Comparison of ENCODE assay signal across 16 cellular contexts in the genomic region with DNA sequence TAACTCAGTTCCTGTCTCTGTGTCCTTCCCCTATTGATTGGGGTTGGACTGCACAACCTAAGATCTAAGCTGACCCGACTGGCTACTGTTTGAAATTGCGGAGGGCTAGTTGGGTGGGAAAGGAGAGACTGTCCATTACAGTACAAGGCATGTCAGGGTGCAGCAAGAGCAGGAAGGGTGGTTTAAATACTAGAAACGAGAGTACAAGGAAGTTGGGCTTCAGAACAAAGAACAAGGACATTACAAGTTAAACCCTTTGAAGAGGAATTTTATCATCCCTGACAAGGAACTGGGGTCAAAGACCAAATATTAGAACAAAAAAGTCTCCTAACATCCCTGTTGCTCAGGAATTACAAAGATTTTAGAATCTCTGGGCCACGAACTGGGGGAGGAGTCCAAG.
DNase-seq lines count a peak whose midpoint lies in the region; ATAC-seq and TF ChIP-seq lines count a peak whose summit lies in the region.
"Had no signal": no experiment of that assay in that cellular context is flagged by ENCODE, and none has a peak within 500 bp of the region (broad histone marks: within the 10 kb centered on the region; RNA-seq: fewer than 3 reads in every experiment).

No MANE protein-coding gene starts in this region.

- no peak for TF ChIP-seq POLR2A in gastrocnemius medialis (IDR thresholded peaks at IDR 0.05)

- peaks cover 43% of the 10 kb centered on the region for H3K36me3 Mint-ChIP-seq in activated CD4-positive, alpha-beta memory T cell treated with anti-CD3 and anti-CD28 coated beads for 36 hours
- H3K36me3 Mint-ChIP-seq in endothelial cell (ENCODE audit: low read depth, unreplicated experiment) (peaks cover 10% of the 10 kb centered on the region), neural progenitor cell (peaks cover 4% of the 10 kb centered on the region)

- H3K4me3 Mint-ChIP-seq in activated CD4-positive, alpha-beta memory T cell treated with anti-CD3 and anti-CD28 coated beads for 36 hours, result no peak overlapping the region
- H3K4me3 Mint-ChIP-seq in endothelial cell (ENCODE audit: unreplicated experiment) (no peak overlapping the region), neural progenitor cell (no peak overlapping the region)
- H3K4me3 Mint-ChIP-seq: CD8-positive, alpha-beta T cell had no signal

- peaks cover 29% of the 10 kb centered on the region for H3K9me3 Mint-ChIP-seq in activated CD4-positive, alpha-beta memory T cell treated with anti-CD3 and anti-CD28 coated beads for 36 hours
- H3K9me3 Mint-ChIP-seq in endothelial cell (ENCODE audit: unreplicated experiment) (no peaks in the 10 kb centered on the region), neural progenitor cell (peaks cover 9% of the 10 kb centered on the region)

- TF ChIP-seq CTCF in endothelial cell (IDR thresholded peaks at IDR 0.05; ENCODE audit: unreplicated experiment) (no peak), neural progenitor cell (IDR thresholded peaks at IDR 0.05) (no peak), coronary artery (IDR thresholded peaks at IDR 0.05) (no peak), gastrocnemius medialis (IDR thresholded peaks at IDR 0.05 in 4 of 5, conservative IDR thresholded peaks at IDR 0.05 in 1 of 5) (no peak)

- ATAC-seq in HG03095 (IDR thresholded peaks at IDR 0.05; ENCODE audit: unreplicated experiment) (no peak), gastrocnemius medialis (no peak)
- ATAC-seq: CD8-positive, alpha-beta T cell had no signal

- POLR2A ChIA-PET in activated CD4-positive, alpha-beta memory T cell treated with anti-CD3 and anti-CD28 coated beads for 36 hours (lab: Charles Lee), result no interaction called here

- H3F3A ChIP-seq in neural progenitor cell (ENCODE audit: low read depth), result peaks cover 5% of the 10 kb centered on the region

- CTCF ChIA-PET in activated CD4-positive, alpha-beta memory T cell treated with anti-CD3 and anti-CD28 coated beads for 36 hours (lab: Charles Lee), result interaction anchor here (0.8 kb wide), 1 partner anchor 10 kb away, joined by 3 read pairs; no protein-coding TSS in a partner anchor

- no peak overlapping the region for H3K4me3 ChIP-seq in neural progenitor cell
- H3K4me3 ChIP-seq in coronary artery, result no peak overlapping the region
- no peak overlapping the region for H3K4me3 ChIP-seq in gastrocnemius medialis
- H3K4me3 ChIP-seq: GM23248, MG63 had no signal

- H3K9ac ChIP-seq in neural progenitor cell, result no peak overlapping the region
- H3K9ac ChIP-seq: GM23248 had no signal

- intact Hi-C loops in activated CD4-positive, alpha-beta memory T cell treated with anti-CD3 and anti-CD28 coated beads for 36 hours (cut with micrococcal nuclease), result no loop called here
- intact Hi-C loops in gastrocnemius medialis (cut with DNase I; ENCODE audit: low total_unique reads), result no loop called here

- H3K9me3 ChIP-seq in neural progenitor cell (ENCODE audit: low read depth) (no peaks in the 10 kb centered on the region), gastrocnemius medialis (no peaks in the 10 kb centered on the region)
- H3K9me3 ChIP-seq: BE2C had no signal

- H3K27me3 ChIP-seq in neural progenitor cell, result no peaks in the 10 kb centered on the region
- H3K27me3 ChIP-seq in gastrocnemius medialis, result no peaks in the 10 kb centered on the region
- H3K27me3 ChIP-seq: BE2C, MG63 had no signal

- in situ Hi-C loops in gastrocnemius medialis (cut with MboI; ENCODE audit: low sequenced_read_pairs in 4 of 4), result no loop called here

- H3K36me3 ChIP-seq in neural progenitor cell (no peaks in the 10 kb centered on the region), gastrocnemius medialis (no peaks in the 10 kb centered on the region)
- H3K36me3 ChIP-seq: BE2C had no signal

- no peak overlapping the region for H3K4me2 ChIP-seq in neural progenitor cell

- DNase-seq in HT-29 (ENCODE audit: low spot score) (peak; percentile 10), endothelial cell (ENCODE audit: low spot score) (no peak), neural progenitor cell (ENCODE audit: low spot score) (no peak), coronary artery (ENCODE audit: low spot score) (no peak), HCEC 1CT (no peak), gastrocnemius medialis (no peak)
- no peak for DNase-seq in activated CD4-positive, alpha-beta memory T cell treated with anti-CD3 and anti-CD28 coated beads for 36 hours
- DNase-seq: BE2C; CD8-positive, alpha-beta T cell; GM23248; MG63; NCI-H1105; NCI-H187; NCI-H446; NCI-H748 treated with DMSO at 0.1 percent for 48 hours had no signal

- H4K20me1 ChIP-seq in neural progenitor cell (ENCODE audit: low read depth), result no peaks in the 10 kb centered on the region

- H3K27me3 Mint-ChIP-seq in activated CD4-positive, alpha-beta memory T cell treated with anti-CD3 and anti-CD28 coated beads for 36 hours, result no peaks in the 10 kb centered on the region
- H3K27me3 Mint-ChIP-seq in endothelial cell (ENCODE audit: unreplicated experiment) (peaks cover 2% of the 10 kb centered on the region), neural progenitor cell (ENCODE audit: insufficient read depth, low read depth) (peaks cover 3% of the 10 kb centered on the region)

- H3K4me1 Mint-ChIP-seq in activated CD4-positive, alpha-beta memory T cell treated with anti-CD3 and anti-CD28 coated beads for 36 hours (ENCODE audit: low read depth), result peaks cover 27% of the 10 kb centered on the region
- H3K4me1 Mint-ChIP-seq in endothelial cell (ENCODE audit: unreplicated experiment) (peaks cover 7% of the 10 kb centered on the region), neural progenitor cell (peaks cover 7% of the 10 kb centered on the region)

- H3K79me2 ChIP-seq in neural progenitor cell (ENCODE audit: low read depth), result no peaks in the 10 kb centered on the region

- H3K27ac ChIP-seq in neural progenitor cell (no peak overlapping the region), coronary artery (no peak overlapping the region), gastrocnemius medialis (no peak overlapping the region)
- H3K27ac ChIP-seq: GM23248 had no signal

- H2AFZ ChIP-seq in neural progenitor cell (replicated peaks), result peak overlapping the region; percentile 5
- H2AFZ ChIP-seq: GM23248 had no signal

- H3K4me1 ChIP-seq in neural progenitor cell (peaks cover 5% of the 10 kb centered on the region), gastrocnemius medialis (no peaks in the 10 kb centered on the region)
- H3K4me1 ChIP-seq: BE2C had no signal

- peak overlapping the region; percentile 49 for H3K27ac Mint-ChIP-seq in activated CD4-positive, alpha-beta memory T cell treated with anti-CD3 and anti-CD28 coated beads for 36 hours
- peak overlapping the region; percentile 78 for H3K27ac Mint-ChIP-seq in endothelial cell (ENCODE audit: unreplicated experiment)
- no peak overlapping the region for H3K27ac Mint-ChIP-seq in neural progenitor cell
- H3K27ac Mint-ChIP-seq: CD8-positive, alpha-beta T cell had no signal
